In the genomic region with DNA sequence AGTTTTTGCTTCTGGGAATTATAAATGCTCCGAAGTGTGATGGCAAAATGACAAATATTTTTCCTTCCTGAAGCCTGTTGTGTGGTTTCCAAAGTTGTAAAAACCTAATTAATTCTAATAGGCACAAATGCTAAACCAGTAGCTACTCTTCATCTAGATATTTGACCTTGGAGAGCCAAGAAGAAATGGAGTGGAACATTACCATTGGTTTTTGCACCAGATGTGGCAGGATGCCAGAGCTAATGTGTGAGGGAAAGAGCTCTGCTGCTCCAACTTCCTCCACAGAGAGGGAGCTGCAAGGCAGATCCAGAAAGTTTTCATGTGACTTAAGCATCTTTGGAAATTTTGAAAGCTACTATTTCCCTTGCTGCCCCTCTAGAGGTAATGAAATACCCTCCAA, we compare ENCODE assay signal across 22 cellular contexts.
A peak's percentile ranks its signal among the peaks of the same experiment; 100 is the strongest.
DNase-seq lines count a peak whose midpoint lies in the region; FAIRE-seq and TF ChIP-seq lines count a peak whose summit lies in the region.
"Had no signal": no experiment of that assay in that cellular context is flagged by ENCODE, and none has a peak within 500 bp of the region (broad histone marks: within the 10 kb centered on the region; RNA-seq: fewer than 3 reads in every experiment).

No MANE protein-coding gene starts in this region.

- H3K4me1 ChIP-seq in kidney (ENCODE audit: control insufficient read depth in 1 of 2, insufficient read depth in 1 of 2, low read depth in 1 of 2, low read length in 2 of 2) (no peaks in the 10 kb centered on the region), small intestine (ENCODE audit: control insufficient read depth in 2 of 2, insufficient read depth in 1 of 2, low read depth in 1 of 2, low read length in 1 of 2) (no peaks in the 10 kb centered on the region)
- H3K4me1 ChIP-seq: BE2C had no signal

- H3K4me3 ChIP-seq in kidney (ENCODE audit: low read length in 2 of 2) (no peak overlapping the region), small intestine (ENCODE audit: low read depth in 1 of 2, low read length in 2 of 2) (no peak overlapping the region)

- peaks cover 0 to 2% of the 10 kb centered on the region in 2 donors for H3K27me3 ChIP-seq in small intestine (ENCODE audit: control insufficient read depth in 2 of 2, insufficient read depth in 2 of 2, low read length in 2 of 2)
- H3K27me3 ChIP-seq: BE2C had no signal

- H3K9me3 ChIP-seq in kidney (ENCODE audit: control insufficient read depth in 1 of 2, low read length in 2 of 2) (no peaks in the 10 kb centered on the region), small intestine (ENCODE audit: control insufficient read depth, low read depth) (no peaks in the 10 kb centered on the region)
- H3K9me3 ChIP-seq: BE2C, SK-N-SH had no signal

- TF ChIP-seq CTCF in kidney (IDR thresholded peaks at IDR 0.05; ENCODE audit: borderline replicate concordance, extremely low read depth, insufficient read depth): no peak

- H3K27ac ChIP-seq in kidney (ENCODE audit: low read depth in 2 of 2, low read length in 2 of 2) (no peak overlapping the region), small intestine (ENCODE audit: low read depth in 1 of 2, low read length in 1 of 2) (no peak overlapping the region)
- H3K27ac ChIP-seq: HL-60 had no signal

- DNase-seq in DMS53 (lab: John Stamatoyannopoulos, UW) (peak; percentile 19), DMS53 treated with DMSO at 0.1 percent for 48 hours (lab: John Stamatoyannopoulos, UW; ENCODE audit: unreplicated experiment) (no peak), NCI-H345 (lab: John Stamatoyannopoulos, UW) (peak; percentile 32), NCI-H345 treated with DMSO at 0.1 percent for 48 hours (lab: John Stamatoyannopoulos, UW; ENCODE audit: unreplicated experiment) (no peak), kidney (no peak), small intestine (peak; percentile 8), SIG-M5 treated with dmso at 0.1 percent for 504 hours (lab: John Stamatoyannopoulos, UW; ENCODE audit: unreplicated experiment) (no peak), HuH-7 (ENCODE audit: low spot score) (no peak)
- DNase-seq: 8988T, ACHN, BE2C, Calu3, HCEC 1CT, NCI-H2081, NCI-H510A, SIG-M5, SK-N-SH, SW 1271 had no signal

- no peaks in the 10 kb centered on the region for H3K36me3 ChIP-seq in kidney (ENCODE audit: control insufficient read depth in 1 of 2, insufficient read depth in 2 of 2, low read length in 2 of 2)
- no peaks in the 10 kb centered on the region for H3K36me3 ChIP-seq in small intestine (ENCODE audit: control insufficient read depth in 2 of 2, insufficient read depth in 2 of 2, low read length in 2 of 2)
- H3K36me3 ChIP-seq: BE2C had no signal

- intact Hi-C loops in kidney (cut with DNase I): no loop called here

- 4 to 39% (median 25%) methylated on average over 1 of the region's 1 CpG for WGBS in small intestine, 3 donors

- FAIRE-seq in kidney (lab: Jason Lieb, UNC) (peak; percentile 72), small intestine (lab: Jason Lieb, UNC) (no peak)
- FAIRE-seq: GM19239, H1, RCC 7860 had no signal

- no peak overlapping the region for H3K9ac ChIP-seq in kidney (ENCODE audit: low read length in 2 of 2)
- H3K9ac ChIP-seq: SK-N-SH had no signal

Comparison
In these comparisons a context has a peak if more than half of its experiments do, and no peak if none do; other contexts are left out.
1. DNase-seq: peak in DMS53 (single experiment), NCI-H345 (single experiment) and small intestine (single experiment); none in DMS53 treated with DMSO at 0.1 percent for 48 hours (single experiment), NCI-H345 treated with DMSO at 0.1 percent for 48 hours (single experiment), kidney (single experiment), SIG-M5 treated with dmso at 0.1 percent for 504 hours (single experiment) and HuH-7 (single experiment).